18 cellular contexts compared by ENCODE assay signal in the genomic region with DNA sequence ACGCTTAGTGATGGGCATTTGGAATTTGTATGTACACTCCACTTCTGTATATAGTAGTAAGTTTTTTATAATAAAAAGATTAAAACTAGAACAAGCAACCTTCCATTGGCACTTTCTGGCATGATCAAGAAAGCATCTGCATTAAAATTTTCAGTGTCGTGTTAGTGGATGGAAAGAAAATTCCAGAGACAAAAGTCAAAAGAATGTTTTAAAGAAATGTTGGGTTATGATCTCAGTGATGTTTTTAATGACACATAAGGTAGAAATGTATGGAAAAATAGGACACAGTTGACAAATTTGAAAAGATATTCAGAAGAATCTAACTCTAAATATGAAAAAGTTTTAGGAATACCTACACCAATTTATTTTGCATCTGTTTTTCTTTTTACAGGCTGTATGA.
"Had no signal": no experiment of that assay in that cellular context is flagged by ENCODE, and none has a peak within 500 bp of the region (broad histone marks: within the 10 kb centered on the region; RNA-seq: fewer than 3 reads in every experiment).

No MANE protein-coding gene starts in this region.

- H3K27me3 Mint-ChIP-seq: activated B cell treated with CpG ODN at 0.5 μM for 24 hours; activated CD4-positive, alpha-beta memory T cell treated with anti-CD3 and anti-CD28 coated beads, Interleukin-2, amount 10 ng/mL, durations not matched to agents 7 days and 5 days; activated CD8-positive, alpha-beta memory T cell treated with anti-CD3 and anti-CD28 coated beads, Interleukin-2, amount 10 ng/mL, durations not matched to agents 7 days and 5 days; activated naive CD8-positive, alpha-beta T cell treated with anti-CD3 and anti-CD28 coated beads for 36 hours; central memory CD8-positive, alpha-beta T cell; progenitor cell of endocrine pancreas; T-cell had no signal

- H3K4me3 ChIP-seq: coronary artery, esophagus muscularis mucosa, hepatocyte, left lung, tibial artery had no signal

- H3K9me3 Mint-ChIP-seq: activated B cell treated with CpG ODN at 0.5 μM for 24 hours; activated CD4-positive, alpha-beta memory T cell treated with anti-CD3 and anti-CD28 coated beads, Interleukin-2, amount 10 ng/mL, durations not matched to agents 7 days and 5 days; activated naive CD8-positive, alpha-beta T cell treated with anti-CD3 and anti-CD28 coated beads for 36 hours; central memory CD8-positive, alpha-beta T cell; T-cell had no signal

- H2AFZ ChIP-seq: hepatocyte had no signal

- H3K27ac Mint-ChIP-seq: activated B cell treated with CpG ODN at 0.5 μM for 24 hours; activated CD4-positive, alpha-beta memory T cell treated with anti-CD3 and anti-CD28 coated beads, Interleukin-2, amount 10 ng/mL, durations not matched to agents 7 days and 5 days; activated CD8-positive, alpha-beta memory T cell treated with anti-CD3 and anti-CD28 coated beads, Interleukin-2, amount 10 ng/mL, durations not matched to agents 7 days and 5 days; activated naive CD8-positive, alpha-beta T cell treated with anti-CD3 and anti-CD28 coated beads for 36 hours; progenitor cell of endocrine pancreas; T-cell had no signal

- H3K4me2 ChIP-seq: hepatocyte had no signal

- H3K4me3 Mint-ChIP-seq: activated B cell treated with CpG ODN at 0.5 μM for 24 hours; activated CD4-positive, alpha-beta memory T cell treated with anti-CD3 and anti-CD28 coated beads, Interleukin-2, amount 10 ng/mL, durations not matched to agents 7 days and 5 days; activated CD8-positive, alpha-beta memory T cell treated with anti-CD3 and anti-CD28 coated beads, Interleukin-2, amount 10 ng/mL, durations not matched to agents 7 days and 5 days; activated naive CD8-positive, alpha-beta T cell treated with anti-CD3 and anti-CD28 coated beads for 36 hours; central memory CD8-positive, alpha-beta T cell; T-cell had no signal

- H3K27me3 ChIP-seq: esophagus muscularis mucosa, hepatocyte, left lung, tibial artery had no signal

- H3K9me3 ChIP-seq: esophagus muscularis mucosa, left lung, tibial artery had no signal

- H3K36me3 Mint-ChIP-seq: activated CD8-positive, alpha-beta memory T cell treated with anti-CD3 and anti-CD28 coated beads, Interleukin-2, amount 10 ng/mL, durations not matched to agents 7 days and 5 days had no signal

- DNase-seq: activated B cell treated with CpG ODN at 0.5 μM for 24 hours; activated CD4-positive, alpha-beta memory T cell treated with anti-CD3 and anti-CD28 coated beads, Interleukin-2, amount 10 ng/mL, durations not matched to agents 7 days and 5 days; activated CD4-positive, alpha-beta T cell treated with anti-CD3 and anti-CD28 coated beads for 48 hours; activated CD8-positive, alpha-beta memory T cell treated with anti-CD3 and anti-CD28 coated beads, Interleukin-2, amount 10 ng/mL, durations not matched to agents 7 days and 5 days; activated naive CD4-positive, alpha-beta T cell; activated naive CD8-positive, alpha-beta T cell treated with anti-CD3 and anti-CD28 coated beads for 36 hours; amygdala; left lung; occipital lobe; stimulated activated naive CD8-positive, alpha-beta T cell treated with anti-CD3 and anti-CD28 coated beads, Interleukin-15, Interleukin-2, amounts not matched to agents 100 U/mL and 50 U/mL, for 24 hours; substantia nigra; T-cell; tibial artery had no signal

- H3K4me1 Mint-ChIP-seq: activated B cell treated with CpG ODN at 0.5 μM for 24 hours; activated CD4-positive, alpha-beta memory T cell treated with anti-CD3 and anti-CD28 coated beads, Interleukin-2, amount 10 ng/mL, durations not matched to agents 7 days and 5 days; activated CD8-positive, alpha-beta memory T cell treated with anti-CD3 and anti-CD28 coated beads, Interleukin-2, amount 10 ng/mL, durations not matched to agents 7 days and 5 days had no signal

- H3K27ac ChIP-seq: coronary artery, esophagus muscularis mucosa, hepatocyte, left lung, tibial artery had no signal

- H3K4me1 ChIP-seq: left lung had no signal
